ENCODE assay signal across 10 cellular contexts in genomic region chr3:14141602-14142315, GRCh38. TPM values are rescaled to one million over a fixed set of nuclear protein-coding genes. Genes with fewer than 3 reads are reported as not detected.
A peak's percentile ranks its signal among the peaks of the same experiment; 100 is the strongest.
DNase-seq lines count a peak whose midpoint lies in the region; ATAC-seq, FAIRE-seq and TF ChIP-seq lines count a peak whose summit lies in the region.
"Had no signal": no experiment of that assay in that cellular context is flagged by ENCODE, and none has a peak within 500 bp of the region (broad histone marks: within the 10 kb centered on the region; RNA-seq: fewer than 3 reads in every experiment).

No MANE protein-coding gene starts in this region.

- H3K9ac ChIP-seq in mesenchymal stem cell (ENCODE audit: low read length), result peak overlapping the region; percentile 95
- H3K9ac ChIP-seq in Karpas-422 (ENCODE audit: low read length), result no peak overlapping the region

- H2BK12ac ChIP-seq in mesenchymal stem cell (ENCODE audit: low read length in 2 of 2), result peak overlapping the region; percentile 29 to 85

- H3K27me3 ChIP-seq in mesenchymal stem cell (ENCODE audit: control insufficient read depth in 1 of 2, insufficient read depth in 1 of 2, low read length in 2 of 2), result no peaks in the 10 kb centered on the region
- no peaks in the 10 kb centered on the region for H3K27me3 ChIP-seq in upper lobe of left lung
- no peaks in the 10 kb centered on the region for H3K27me3 ChIP-seq in Karpas-422 (ENCODE audit: low read length)

- H3K4me3 ChIP-seq in mesenchymal stem cell (ENCODE audit: insufficient read depth in 1 of 2, low read depth in 1 of 2, low read length in 2 of 2) (no peak overlapping the region), upper lobe of left lung (no peak overlapping the region), Karpas-422 (ENCODE audit: low read length) (no peak overlapping the region)

- peak; percentile 25 for DNase-seq in activated T-cell treated with anti-CD3 and anti-CD28 coated beads, Interleukin-2, amount 50 U/mL, for 1 hour
- DNase-seq in activated T-cell treated with anti-CD3 and anti-CD28 coated beads, Interleukin-2, amount 50 U/mL, for 48 hours, result no peak
- no peak for DNase-seq in mesenchymal stem cell
- DNase-seq in upper lobe of left lung, result peak in 1 of 2 donors; percentile 15
- DNase-seq in Karpas-422, result no peak
- no peak for DNase-seq in frontal cortex (ENCODE audit: low spot score in 2 of 2)
- DNase-seq: glutamatergic neuron, GOT3 had no signal

- no peaks in the 10 kb centered on the region for H3K9me3 ChIP-seq in mesenchymal stem cell (ENCODE audit: control insufficient read depth, low read length)
- no peaks in the 10 kb centered on the region for H3K9me3 ChIP-seq in upper lobe of left lung
- H3K9me3 ChIP-seq in Karpas-422 (ENCODE audit: low read length), result no peaks in the 10 kb centered on the region

- H2AFZ ChIP-seq in mesenchymal stem cell (ENCODE audit: low read depth, low read length) (no peak overlapping the region), Karpas-422 (ENCODE audit: low read length) (no peak overlapping the region)

- H3K36me3 ChIP-seq in mesenchymal stem cell (ENCODE audit: control insufficient read depth in 1 of 2, insufficient read depth in 2 of 2, low read depth in 1 of 2, low read length in 2 of 2), result peaks cover 65 to 75% of the 10 kb centered on the region in 2 experiments
- peaks cover 3 to 78% (median 44%) of the 10 kb centered on the region in 4 donors for H3K36me3 ChIP-seq in upper lobe of left lung
- H3K36me3 ChIP-seq in Karpas-422 (ENCODE audit: insufficient read depth, low read length), result peaks cover 15% of the 10 kb centered on the region; the same call in 1 of the 2 replicates

- no peak for TF ChIP-seq CTCF in upper lobe of left lung (IDR thresholded peaks at IDR 0.05)

- peaks cover 18% of the 10 kb centered on the region for H3K79me1 ChIP-seq in mesenchymal stem cell (replicated peaks; ENCODE audit: low read length, poor library complexity, severe bottlenecking)

- H3K4me1 ChIP-seq in mesenchymal stem cell (ENCODE audit: control insufficient read depth, insufficient read depth, low read depth, low read length), result peaks cover 23% of the 10 kb centered on the region
- peaks cover 32 to 51% (median 41%) of the 10 kb centered on the region in 4 donors for H3K4me1 ChIP-seq in upper lobe of left lung
- H3K4me1 ChIP-seq in Karpas-422 (ENCODE audit: low read length), result peaks cover 14% of the 10 kb centered on the region

- no peak overlapping the region for H4K91ac ChIP-seq in mesenchymal stem cell (ENCODE audit: low read length)

- H3K4me2 ChIP-seq in mesenchymal stem cell (ENCODE audit: low read length, poor library complexity, severe bottlenecking) (no peak overlapping the region), Karpas-422 (ENCODE audit: low read depth, low read length, poor library complexity, severe bottlenecking) (no peak overlapping the region)

- no peak overlapping the region for H2BK120ac ChIP-seq in mesenchymal stem cell (ENCODE audit: low read depth, low read length)

- no peak overlapping the region for H2BK5ac ChIP-seq in mesenchymal stem cell (ENCODE audit: low read depth, low read length, poor library complexity, severe bottlenecking)

- no peak for TF ChIP-seq POLR2A in upper lobe of left lung (IDR thresholded peaks at IDR 0.05)

- no peaks in the 10 kb centered on the region for H3K9me2 ChIP-seq in Karpas-422 (replicated peaks; ENCODE audit: insufficient read depth, low read length)

- no peaks in the 10 kb centered on the region for H4K20me1 ChIP-seq in Karpas-422 (ENCODE audit: insufficient read depth, low read depth, low read length)

- H3K27ac ChIP-seq in cingulate gyrus (ENCODE audit: low read depth, low read length), result peak overlapping the region; percentile 47
- no peak overlapping the region for H3K27ac ChIP-seq in mesenchymal stem cell (ENCODE audit: low read length, poor library complexity, severe bottlenecking)
- H3K27ac ChIP-seq in upper lobe of left lung, result peak overlapping the region; percentile 86 to 93 (median 88)
- H3K27ac ChIP-seq in Karpas-422 (ENCODE audit: low read length), result no peak overlapping the region

- H3K23ac ChIP-seq in mesenchymal stem cell (ENCODE audit: low read length in 2 of 2), result no peak overlapping the region

- ATAC-seq in upper lobe of left lung (ENCODE audit: low FRiP score in 2 of 2) (no peak), esophagus mucosa (no peak)

- H2BK15ac ChIP-seq in mesenchymal stem cell (ENCODE audit: low read depth, poor library complexity, severe bottlenecking), result no peak overlapping the region

- no peak for TF ChIP-seq EP300 in upper lobe of left lung (IDR thresholded peaks at IDR 0.05)

- H3K4ac ChIP-seq in mesenchymal stem cell (ENCODE audit: low read depth in 1 of 2, low read length in 2 of 2), result no peak overlapping the region

- no peak for FAIRE-seq in frontal cortex (lab: Jason Lieb, UNC)

- H3K18ac ChIP-seq in mesenchymal stem cell (ENCODE audit: low read depth in 1 of 2, low read length in 2 of 2), result no peak overlapping the region

- peak overlapping the region in 1 of 2 experiments; percentile 4 for H3K14ac ChIP-seq in mesenchymal stem cell (ENCODE audit: low read length in 2 of 2)

- H4K8ac ChIP-seq in mesenchymal stem cell (ENCODE audit: low read length), result peak overlapping the region; percentile 10

- H3K79me2 ChIP-seq in Karpas-422 (ENCODE audit: low read length), result no peaks in the 10 kb centered on the region

- H2AK5ac ChIP-seq in mesenchymal stem cell (ENCODE audit: low read length, severe bottlenecking), result no peak overlapping the region

- WGBS in mesenchymal stem cell, result 97% methylated on average over 19 of the region's 19 CpGs
- WGBS in upper lobe of left lung, 2 donors, result 86 to 90% methylated on average over 14 to 19 of the region's 19 CpGs

RNA-seq across cellular contexts. Expression of gene TMEM43, which starts 16.9 kb away (rescaled TPM):
- 59.7 TPM for polyA plus RNA-seq in mesenchymal stem cell (2013, experiment 1 of 2)
- polyA plus RNA-seq in mesenchymal stem cell (2013, experiment 2 of 2), result 60.6 TPM
- 100 to 1,000 TPM in 2 of 6 donors, 10 to 100 TPM in 4; 48.2 to 158 (median 87.7) TPM for total RNA-seq in upper lobe of left lung
- 28.4 and 31.9 TPM in 2 replicates for total RNA-seq in Karpas-422 (2014; rRNA removed; shearing (Covaris generic); ENCODE audit: low replicate concordance)
- total RNA-seq in esophagus mucosa, result 55.7 TPM
- 38.7 TPM for total RNA-seq in frontal cortex

RNA-seq across cellular contexts. Expression of gene CHCHD4, which starts 17.1 kb away (rescaled TPM):
- polyA plus RNA-seq in mesenchymal stem cell (2013, experiment 1 of 2), result 8.1 TPM
- polyA plus RNA-seq in mesenchymal stem cell (2013, experiment 2 of 2), result 8.2 TPM
- 10 to 100 TPM in 3 of 6 donors, 1 to 10 TPM in 3; 2.1 to 13.2 (median 10.5) TPM for total RNA-seq in upper lobe of left lung
- 19.4 and 19.7 TPM in 2 replicates for total RNA-seq in Karpas-422 (2014; rRNA removed; shearing (Covaris generic); ENCODE audit: low replicate concordance)
- total RNA-seq in esophagus mucosa, result 13.0 TPM
- total RNA-seq in frontal cortex, result 8.6 TPM

RNA-seq across cellular contexts. Expression of gene XPC, which starts 36.6 kb away (rescaled TPM):
- polyA plus RNA-seq in mesenchymal stem cell (2013, experiment 1 of 2), result 16.7 TPM
- polyA plus RNA-seq in mesenchymal stem cell (2013, experiment 2 of 2), result 16.5 TPM
- 10 to 100 TPM; 33.8 to 87.0 (median 46.6) TPM for total RNA-seq in upper lobe of left lung
- 30.3 and 38.0 TPM in 2 replicates for total RNA-seq in Karpas-422 (2014; rRNA removed; shearing (Covaris generic); ENCODE audit: low replicate concordance)
- total RNA-seq in esophagus mucosa, result 13.4 TPM
- 9.8 TPM for total RNA-seq in frontal cortex

RNA-seq across cellular contexts. Expression of gene LSM3, which starts 36.9 kb away (rescaled TPM):
- polyA plus RNA-seq in mesenchymal stem cell (2013, experiment 1 of 2), result 14.3 TPM
- polyA plus RNA-seq in mesenchymal stem cell (2013, experiment 2 of 2), result 14.7 TPM
- 10 to 100 TPM in 1 of 6 donors, 1 to 10 TPM in 5; 2.1 to 10.3 (median 8.6) TPM for total RNA-seq in upper lobe of left lung
- 13.8 and 14.2 TPM in 2 replicates for total RNA-seq in Karpas-422 (2014; rRNA removed; shearing (Covaris generic); ENCODE audit: low replicate concordance)
- 10.3 TPM for total RNA-seq in esophagus mucosa
- total RNA-seq in frontal cortex, result 13.5 TPM

Comparison
In these comparisons a context has a peak if more than half of its experiments do, and no peak if none do; other contexts are left out.
1. H3K27ac ChIP-seq: peak in cingulate gyrus (single experiment) and upper lobe of left lung (4 of 4); none in mesenchymal stem cell (single experiment) and Karpas-422 (single experiment).